ENCODE assay signal across 1 cellular context in genomic region chr11:72112541-72113136, GRCh38.
TF ChIP-seq lines count a peak whose summit lies in the region.

Gene ANAPC15, minus strand, starts transcription at chr11:72112695. Its CDS starts 1,419 bp downstream, at chr11:72111276.

TF ChIP-seq in WTC11, 78 proteins besides CTCF, POLR2A, EP300 and RAD21 (continued from another document):
- peak; percentile 38; the same call in 1 of the 2 replicates for TF ChIP-seq ARID4B (CRISPR knock-in tag; IDR thresholded peaks at IDR 0.05; ENCODE audit: borderline replicate concordance)
- TF ChIP-seq CBFB (CRISPR knock-in tag; IDR thresholded peaks at IDR 0.05; ENCODE audit: low read depth) = no peak
- TF ChIP-seq IRF1 (CRISPR knock-in tag; IDR thresholded peaks at IDR 0.05) = no peak
- TF ChIP-seq ZNF138 (CRISPR knock-in tag; conservative IDR thresholded peaks at IDR 0.05) = no peak
- TF ChIP-seq GTF2I (CRISPR knock-in tag; conservative IDR thresholded peaks at IDR 0.05) = no peak
- TF ChIP-seq, protein P1, sequence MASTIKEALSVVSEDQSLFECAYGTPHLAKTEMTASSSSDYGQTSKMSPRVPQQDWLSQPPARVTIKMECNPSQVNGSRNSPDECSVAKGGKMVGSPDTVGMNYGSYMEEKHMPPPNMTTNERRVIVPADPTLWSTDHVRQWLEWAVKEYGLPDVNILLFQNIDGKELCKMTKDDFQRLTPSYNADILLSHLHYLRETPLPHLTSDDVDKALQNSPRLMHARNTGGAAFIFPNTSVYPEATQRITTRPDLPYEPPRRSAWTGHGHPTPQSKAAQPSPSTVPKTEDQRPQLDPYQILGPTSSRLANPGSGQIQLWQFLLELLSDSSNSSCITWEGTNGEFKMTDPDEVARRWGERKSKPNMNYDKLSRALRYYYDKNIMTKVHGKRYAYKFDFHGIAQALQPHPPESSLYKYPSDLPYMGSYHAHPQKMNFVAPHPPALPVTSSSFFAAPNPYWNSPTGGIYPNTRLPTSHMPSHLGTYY (CRISPR knock-in tag; IDR thresholded peaks at IDR 0.05) = no peak
- no peak for TF ChIP-seq OVOL2 (CRISPR knock-in tag; IDR thresholded peaks at IDR 0.05; ENCODE audit: borderline replicate concordance)
- no peak for TF ChIP-seq KAT7 (CRISPR knock-in tag; IDR thresholded peaks at IDR 0.05; ENCODE audit: borderline replicate concordance)
- TF ChIP-seq RELA (CRISPR knock-in tag; IDR thresholded peaks at IDR 0.05; ENCODE audit: borderline replicate concordance) = no peak
- TF ChIP-seq HMGA2 (CRISPR knock-in tag; IDR thresholded peaks at IDR 0.05) = no peak
- TF ChIP-seq TP53 (CRISPR knock-in tag; IDR thresholded peaks at IDR 0.05) = no peak
- TF ChIP-seq FOXK1 (CRISPR knock-in tag; IDR thresholded peaks at IDR 0.05) = peak; percentile 93
- TF ChIP-seq GABPB1 (CRISPR knock-in tag; IDR thresholded peaks at IDR 0.05) = peak; percentile 72
- TF ChIP-seq ELF4 (CRISPR knock-in tag; IDR thresholded peaks at IDR 0.05; ENCODE audit: low read depth) = no peak
- peak; percentile 80 for TF ChIP-seq ZNF232 (CRISPR knock-in tag; IDR thresholded peaks at IDR 0.05)
- peak; percentile 92 for TF ChIP-seq NR2C2 (CRISPR knock-in tag; IDR thresholded peaks at IDR 0.05)
- no peak for TF ChIP-seq ZBTB21 (CRISPR knock-in tag; IDR thresholded peaks at IDR 0.05; ENCODE audit: borderline replicate concordance)
- no peak for TF ChIP-seq CREB1 (CRISPR knock-in tag; IDR thresholded peaks at IDR 0.05)
- TF ChIP-seq, protein P2, sequence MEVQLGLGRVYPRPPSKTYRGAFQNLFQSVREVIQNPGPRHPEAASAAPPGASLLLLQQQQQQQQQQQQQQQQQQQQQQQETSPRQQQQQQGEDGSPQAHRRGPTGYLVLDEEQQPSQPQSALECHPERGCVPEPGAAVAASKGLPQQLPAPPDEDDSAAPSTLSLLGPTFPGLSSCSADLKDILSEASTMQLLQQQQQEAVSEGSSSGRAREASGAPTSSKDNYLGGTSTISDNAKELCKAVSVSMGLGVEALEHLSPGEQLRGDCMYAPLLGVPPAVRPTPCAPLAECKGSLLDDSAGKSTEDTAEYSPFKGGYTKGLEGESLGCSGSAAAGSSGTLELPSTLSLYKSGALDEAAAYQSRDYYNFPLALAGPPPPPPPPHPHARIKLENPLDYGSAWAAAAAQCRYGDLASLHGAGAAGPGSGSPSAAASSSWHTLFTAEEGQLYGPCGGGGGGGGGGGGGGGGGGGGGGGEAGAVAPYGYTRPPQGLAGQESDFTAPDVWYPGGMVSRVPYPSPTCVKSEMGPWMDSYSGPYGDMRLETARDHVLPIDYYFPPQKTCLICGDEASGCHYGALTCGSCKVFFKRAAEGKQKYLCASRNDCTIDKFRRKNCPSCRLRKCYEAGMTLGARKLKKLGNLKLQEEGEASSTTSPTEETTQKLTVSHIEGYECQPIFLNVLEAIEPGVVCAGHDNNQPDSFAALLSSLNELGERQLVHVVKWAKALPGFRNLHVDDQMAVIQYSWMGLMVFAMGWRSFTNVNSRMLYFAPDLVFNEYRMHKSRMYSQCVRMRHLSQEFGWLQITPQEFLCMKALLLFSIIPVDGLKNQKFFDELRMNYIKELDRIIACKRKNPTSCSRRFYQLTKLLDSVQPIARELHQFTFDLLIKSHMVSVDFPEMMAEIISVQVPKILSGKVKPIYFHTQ (CRISPR knock-in tag; IDR thresholded peaks at IDR 0.05) = 0 out of 2 replicates have a peak, but pooled peaks have one; percentile 19
- TF ChIP-seq, protein P3, sequence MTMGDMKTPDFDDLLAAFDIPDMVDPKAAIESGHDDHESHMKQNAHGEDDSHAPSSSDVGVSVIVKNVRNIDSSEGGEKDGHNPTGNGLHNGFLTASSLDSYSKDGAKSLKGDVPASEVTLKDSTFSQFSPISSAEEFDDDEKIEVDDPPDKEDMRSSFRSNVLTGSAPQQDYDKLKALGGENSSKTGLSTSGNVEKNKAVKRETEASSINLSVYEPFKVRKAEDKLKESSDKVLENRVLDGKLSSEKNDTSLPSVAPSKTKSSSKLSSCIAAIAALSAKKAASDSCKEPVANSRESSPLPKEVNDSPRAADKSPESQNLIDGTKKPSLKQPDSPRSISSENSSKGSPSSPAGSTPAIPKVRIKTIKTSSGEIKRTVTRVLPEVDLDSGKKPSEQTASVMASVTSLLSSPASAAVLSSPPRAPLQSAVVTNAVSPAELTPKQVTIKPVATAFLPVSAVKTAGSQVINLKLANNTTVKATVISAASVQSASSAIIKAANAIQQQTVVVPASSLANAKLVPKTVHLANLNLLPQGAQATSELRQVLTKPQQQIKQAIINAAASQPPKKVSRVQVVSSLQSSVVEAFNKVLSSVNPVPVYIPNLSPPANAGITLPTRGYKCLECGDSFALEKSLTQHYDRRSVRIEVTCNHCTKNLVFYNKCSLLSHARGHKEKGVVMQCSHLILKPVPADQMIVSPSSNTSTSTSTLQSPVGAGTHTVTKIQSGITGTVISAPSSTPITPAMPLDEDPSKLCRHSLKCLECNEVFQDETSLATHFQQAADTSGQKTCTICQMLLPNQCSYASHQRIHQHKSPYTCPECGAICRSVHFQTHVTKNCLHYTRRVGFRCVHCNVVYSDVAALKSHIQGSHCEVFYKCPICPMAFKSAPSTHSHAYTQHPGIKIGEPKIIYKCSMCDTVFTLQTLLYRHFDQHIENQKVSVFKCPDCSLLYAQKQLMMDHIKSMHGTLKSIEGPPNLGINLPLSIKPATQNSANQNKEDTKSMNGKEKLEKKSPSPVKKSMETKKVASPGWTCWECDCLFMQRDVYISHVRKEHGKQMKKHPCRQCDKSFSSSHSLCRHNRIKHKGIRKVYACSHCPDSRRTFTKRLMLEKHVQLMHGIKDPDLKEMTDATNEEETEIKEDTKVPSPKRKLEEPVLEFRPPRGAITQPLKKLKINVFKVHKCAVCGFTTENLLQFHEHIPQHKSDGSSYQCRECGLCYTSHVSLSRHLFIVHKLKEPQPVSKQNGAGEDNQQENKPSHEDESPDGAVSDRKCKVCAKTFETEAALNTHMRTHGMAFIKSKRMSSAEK (CRISPR knock-in tag; IDR thresholded peaks at IDR 0.05; ENCODE audit: borderline replicate concordance) = no peak
- TF ChIP-seq PRRX2 (CRISPR knock-in tag; IDR thresholded peaks at IDR 0.05) = no peak
- TF ChIP-seq, protein P4, sequence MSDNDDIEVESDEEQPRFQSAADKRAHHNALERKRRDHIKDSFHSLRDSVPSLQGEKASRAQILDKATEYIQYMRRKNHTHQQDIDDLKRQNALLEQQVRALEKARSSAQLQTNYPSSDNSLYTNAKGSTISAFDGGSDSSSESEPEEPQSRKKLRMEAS (CRISPR knock-in tag; IDR thresholded peaks at IDR 0.05) = peak; percentile 75; the same call in 1 of the 2 replicates
- TF ChIP-seq NR3C1 (CRISPR knock-in tag; conservative IDR thresholded peaks at IDR 0.05; ENCODE audit: low read depth) = no peak
- no peak for TF ChIP-seq ZNF219 (CRISPR knock-in tag; IDR thresholded peaks at IDR 0.05; ENCODE audit: borderline replicate concordance)
- TF ChIP-seq SOX15 (CRISPR knock-in tag; IDR thresholded peaks at IDR 0.05) = no peak
- TF ChIP-seq, protein P5, sequence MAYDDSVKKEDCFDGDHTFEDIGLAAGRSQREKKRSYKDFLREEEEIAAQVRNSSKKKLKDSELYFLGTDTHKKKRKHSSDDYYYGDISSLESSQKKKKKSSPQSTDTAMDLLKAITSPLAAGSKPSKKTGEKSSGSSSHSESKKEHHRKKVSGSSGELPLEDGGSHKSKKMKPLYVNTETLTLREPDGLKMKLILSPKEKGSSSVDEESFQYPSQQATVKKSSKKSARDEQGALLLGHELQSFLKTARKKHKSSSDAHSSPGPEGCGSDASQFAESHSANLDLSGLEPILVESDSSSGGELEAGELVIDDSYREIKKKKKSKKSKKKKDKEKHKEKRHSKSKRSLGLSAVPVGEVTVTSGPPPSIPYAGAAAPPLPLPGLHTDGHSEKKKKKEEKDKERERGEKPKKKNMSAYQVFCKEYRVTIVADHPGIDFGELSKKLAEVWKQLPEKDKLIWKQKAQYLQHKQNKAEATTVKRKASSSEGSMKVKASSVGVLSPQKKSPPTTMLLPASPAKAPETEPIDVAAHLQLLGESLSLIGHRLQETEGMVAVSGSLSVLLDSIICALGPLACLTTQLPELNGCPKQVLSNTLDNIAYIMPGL (CRISPR knock-in tag; IDR thresholded peaks at IDR 0.05) = no peak
- no peak for TF ChIP-seq TCF7 (CRISPR knock-in tag; IDR thresholded peaks at IDR 0.05; ENCODE audit: low read depth)
- TF ChIP-seq ATF6 (CRISPR knock-in tag; IDR thresholded peaks at IDR 0.05) = no peak
- no peak for TF ChIP-seq ZNF317 (CRISPR knock-in tag; IDR thresholded peaks at IDR 0.05; ENCODE audit: borderline replicate concordance, low read depth)
- no peak for TF ChIP-seq MLX (CRISPR knock-in tag; IDR thresholded peaks at IDR 0.05)
- no peak for TF ChIP-seq JUN (CRISPR knock-in tag; IDR thresholded peaks at IDR 0.05)
- no peak for TF ChIP-seq ZNF416 (CRISPR knock-in tag; IDR thresholded peaks at IDR 0.05)
- no peak for TF ChIP-seq FOXJ3 (CRISPR knock-in tag; IDR thresholded peaks at IDR 0.05; ENCODE audit: borderline replicate concordance)
- TF ChIP-seq GRHL2 (CRISPR knock-in tag; IDR thresholded peaks at IDR 0.05; ENCODE audit: insufficient replicate concordance, severe bottlenecking) = no peak
